5 cellular contexts compared by ENCODE assay signal in genomic region chr11:90556026-90556425, GRCh38.
"Had no signal": no experiment of that assay in that cellular context is flagged by ENCODE, and none has a peak within 500 bp of the region (broad histone marks: within the 10 kb centered on the region; RNA-seq: fewer than 3 reads in every experiment).

No MANE protein-coding gene starts in this region.

- H3K4me3 ChIP-seq: GM23338 had no signal

- DNase-seq: H9, HCEC 1CT had no signal

- H2AFZ ChIP-seq: GM23338 had no signal

- H3K4me2 ChIP-seq: GM23338 had no signal

- ATAC-seq: GM23338, HepG2 had no signal

- H3K27ac ChIP-seq: HL-60 had no signal
